Comparison of ENCODE assay signal across 8 cellular contexts in the genomic region with DNA sequence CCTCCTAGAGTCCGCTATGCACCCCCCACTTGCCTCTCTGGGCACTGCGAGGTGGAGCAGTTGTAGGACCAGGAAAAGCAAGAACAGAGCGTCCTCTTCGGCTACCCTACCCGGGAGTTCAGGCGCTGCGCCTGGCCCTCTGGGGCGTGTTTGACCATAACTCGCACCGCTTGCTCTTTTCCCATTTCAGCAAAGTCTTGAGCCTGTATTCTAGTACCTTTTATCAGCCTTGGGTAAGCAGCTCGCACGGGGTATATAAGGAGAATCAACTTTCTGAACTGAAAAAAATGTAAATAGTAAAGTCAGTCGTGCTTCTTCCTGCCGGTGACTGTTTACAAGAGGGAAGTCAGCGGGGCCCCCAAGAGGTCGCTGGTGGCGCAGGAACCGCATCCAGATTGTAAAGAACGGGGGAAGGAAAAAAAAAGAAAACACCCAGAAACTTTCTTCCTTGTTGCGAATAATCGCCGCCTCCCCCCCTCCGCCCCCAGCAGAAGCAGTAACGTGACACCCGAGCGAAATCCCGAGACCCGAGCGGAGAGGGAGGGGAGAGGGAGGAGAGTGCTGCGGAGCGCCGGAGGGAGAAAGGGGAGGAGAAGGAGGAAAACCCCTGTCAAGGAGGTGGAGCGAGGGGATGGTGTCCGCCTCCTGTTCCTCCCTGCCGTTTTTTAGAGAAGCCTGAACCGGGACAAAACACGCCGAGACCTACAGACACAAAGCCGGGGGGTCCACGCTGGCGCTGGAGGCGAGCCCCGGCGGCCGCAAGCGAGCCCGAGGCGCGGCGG. TPM values are rescaled to one million over a fixed set of nuclear protein-coding genes. Genes with fewer than 3 reads are reported as not detected.
DNase-seq lines count a peak whose midpoint lies in the region; ATAC-seq and TF ChIP-seq lines count a peak whose summit lies in the region.

A gene with protein sequence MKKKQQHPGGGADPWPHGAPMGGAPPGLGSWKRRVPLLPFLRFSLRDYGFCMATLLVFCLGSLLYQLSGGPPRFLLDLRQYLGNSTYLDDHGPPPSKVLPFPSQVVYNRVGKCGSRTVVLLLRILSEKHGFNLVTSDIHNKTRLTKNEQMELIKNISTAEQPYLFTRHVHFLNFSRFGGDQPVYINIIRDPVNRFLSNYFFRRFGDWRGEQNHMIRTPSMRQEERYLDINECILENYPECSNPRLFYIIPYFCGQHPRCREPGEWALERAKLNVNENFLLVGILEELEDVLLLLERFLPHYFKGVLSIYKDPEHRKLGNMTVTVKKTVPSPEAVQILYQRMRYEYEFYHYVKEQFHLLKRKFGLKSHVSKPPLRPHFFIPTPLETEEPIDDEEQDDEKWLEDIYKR (plus strand): TSS at position 668 of the 782 bp plus-strand sequence. CDS start 401 bp downstream, outside the sequence.

- H3K4me3 ChIP-seq in GM12864 (ENCODE audit: low read depth, low read length) = peak within 1 kb of the TSS; percentile 73

- no peak for TF ChIP-seq POLR2A in erythroblast (IDR thresholded peaks at IDR 0.05; ENCODE audit: low read length)

- TF ChIP-seq CTCF in GM12864 (IDR thresholded peaks at IDR 0.05; ENCODE audit: low read depth, low read length, missing control alignments) = peak; percentile 50

- ATAC-seq in HG02973 (IDR thresholded peaks at IDR 0.05; ENCODE audit: unreplicated experiment) = peak; percentile 44
- no peak for ATAC-seq in HG03025 (IDR thresholded peaks at IDR 0.05; ENCODE audit: low FRiP score, unreplicated experiment)

- DNase-seq in GM12864 (ENCODE audit: low read depth) (no peak), NCI-H748 (lab: John Stamatoyannopoulos, UW; ENCODE audit: unreplicated experiment) (peak; percentile 79), activated T-cell treated with anti-CD3 and anti-CD28 coated beads for 24 hours (ENCODE audit: low read depth) (peak; percentile 37), erythroblast (lab: John Stamatoyannopoulos, UW) (peak; percentile 20 to 23), mucosa of gallbladder (ENCODE audit: low spot score) (peak; percentile 90)
- peak; percentile 67 for DNase-seq in stimulated activated naive CD4-positive, alpha-beta T cell treated with Interleukin-2 at 50 U/mL for 16 hours (lab: John Stamatoyannopoulos, UW)

RNA-seq across cellular contexts. Expression of the gene that starts here (rescaled TPM):
- 24.0 TPM for total RNA-seq in mucosa of gallbladder
